19 cellular contexts compared by ENCODE assay signal in the genomic region with DNA sequence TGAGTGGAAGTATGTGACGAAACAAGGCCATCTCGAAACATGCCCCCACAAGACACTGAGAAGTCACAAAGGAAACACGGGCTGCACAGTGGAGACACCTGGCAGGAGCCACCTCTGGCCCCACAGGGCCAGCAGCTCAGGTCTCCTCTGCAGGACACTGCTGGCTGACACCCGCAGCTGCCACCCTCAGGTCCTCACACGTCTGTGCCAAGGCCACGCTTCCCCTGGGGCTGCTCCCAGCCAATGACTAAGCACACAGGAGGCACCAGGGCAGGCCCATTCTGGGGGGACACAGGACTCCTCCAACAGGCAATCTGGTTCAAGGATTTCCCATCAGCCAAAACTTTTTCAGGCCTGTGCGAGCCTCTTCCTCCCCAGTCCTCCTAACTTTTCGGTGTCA. TPM values are rescaled to one million over a fixed set of nuclear protein-coding genes. Genes with fewer than 3 reads are reported as not detected.
DNase-seq lines count a peak whose midpoint lies in the region; ATAC-seq, FAIRE-seq and TF ChIP-seq lines count a peak whose summit lies in the region.
"Had no signal": no experiment of that assay in that cellular context is flagged by ENCODE, and none has a peak within 500 bp of the region (broad histone marks: within the 10 kb centered on the region; RNA-seq: fewer than 3 reads in every experiment).

No MANE protein-coding gene starts in this region.

- H3K23me2 ChIP-seq in H9 (ENCODE audit: insufficient read length, low read depth, low read length, poor library complexity, severe bottlenecking), result no peaks in the 10 kb centered on the region

- DNase-seq in Panc1 (ENCODE audit: low read depth, low spot score) (no peak), K562 (ENCODE audit: extremely low read depth in 1 of 4, low spot score in 3 of 4) (no peak), heart right ventricle (peak in 1 of 2 donors; percentile 59), osteoblast (ENCODE audit: insufficient read length, low spot score, missing footprints) (peak; percentile 81), body of pancreas (no peak), H9 (no peak), osteocyte (ENCODE audit: extremely low spot score, unreplicated experiment) (no peak), nucleus accumbens (lab: John Stamatoyannopoulos, UW) (no peak)
- DNase-seq: AML-193; CD4-positive, CD25-positive, alpha-beta regulatory T cell; DMS53; NCI-H146; NCI-H2081 treated with DMSO at 0.1 percent for 48 hours; NCI-H2227 treated with DMSO at 0.1 percent for 48 hours; NCI-H526 treated with DMSO at 0.1 percent for 48 hours had no signal

- no peak overlapping the region for H2BK120ac ChIP-seq in H9 (ENCODE audit: low read depth, low read length, poor library complexity, severe bottlenecking)

- H3K4me1 ChIP-seq in Panc1 (ENCODE audit: control insufficient read depth, insufficient read depth, low read length) (no peaks in the 10 kb centered on the region), K562 (replicated peaks in 1 of 2; ENCODE audit: control insufficient read depth in 2 of 2, insufficient read depth in 2 of 2, low read length in 2 of 2) (no peaks in the 10 kb centered on the region), heart right ventricle (peaks cover 0 to 35% (median 21%) of the 10 kb centered on the region in 9 donors), osteoblast (ENCODE audit: insufficient read depth, low read length) (no peaks in the 10 kb centered on the region), body of pancreas (no peaks in the 10 kb centered on the region), H9 (ENCODE audit: insufficient read depth, low read length) (no peaks in the 10 kb centered on the region)
- H3K4me1 ChIP-seq: HAP-1 had no signal

- TF ChIP-seq CTCF in Panc1 (IDR thresholded peaks at IDR 0.05), result no peak
- no peak for TF ChIP-seq CTCF in K562 (IDR thresholded peaks at IDR 0.05 in 2 of 3, conservative IDR thresholded peaks at IDR 0.05 in 1 of 3; ENCODE audit: insufficient read depth in 2 of 3, low read depth in 1 of 3, low read length in 3 of 3)
- no peak for TF ChIP-seq CTCF in heart right ventricle (IDR thresholded peaks at IDR 0.05)
- TF ChIP-seq CTCF in osteoblast (IDR thresholded peaks at IDR 0.05; ENCODE audit: extremely low read depth, low read depth, low read length), result no peak
- no peak for TF ChIP-seq CTCF in body of pancreas (IDR thresholded peaks at IDR 0.05)
- TF ChIP-seq CTCF in H9 (conservative IDR thresholded peaks at IDR 0.05), result no peak
- no peak for TF ChIP-seq CTCF in osteocyte (IDR thresholded peaks at IDR 0.05)

- H3K36me3 ChIP-seq in Panc1 (ENCODE audit: control insufficient read depth, insufficient read depth, low read length) (no peaks in the 10 kb centered on the region; the same call in 1 of the 2 replicates), K562 (ENCODE audit: control insufficient read depth, insufficient read depth, low read length) (peaks cover 84% of the 10 kb centered on the region), heart right ventricle (peaks cover 0 to 98% (median 30%) of the 10 kb centered on the region in 9 donors), osteoblast (ENCODE audit: insufficient read depth, low read length) (peaks cover 45% of the 10 kb centered on the region), body of pancreas (replicated peaks in 1 of 2; ENCODE audit: insufficient read depth in 1 of 2, low read depth in 2 of 2) (peaks cover 0 to 10% of the 10 kb centered on the region in 2 donors)

- H3K27ac ChIP-seq in Panc1 (ENCODE audit: low read length) (no peak overlapping the region), K562 (ENCODE audit: extremely low read depth, low read depth, low read length) (no peak overlapping the region), heart right ventricle (peak overlapping the region in 6 of 10 donors; percentile 7 to 47 (median 40)), osteoblast (ENCODE audit: low read depth, low read length) (no peak overlapping the region), body of pancreas (no peak overlapping the region), H9 (ENCODE audit: insufficient read length, low read depth, low read length) (no peak overlapping the region)

- BruUV-seq in Panc1 (replicated peaks; lab: Mats Ljungman, UMichigan), result no TSS peak
- BruUV-seq in K562 (replicated peaks; lab: Mats Ljungman, UMichigan), result no TSS peak

- no peak overlapping the region for H2AK5ac ChIP-seq in H9 (ENCODE audit: insufficient read length, low read length)

- no peak overlapping the region for H3T11ph ChIP-seq in H9 (ENCODE audit: low read length)

- 0 out of 2 replicates have a peak, but pooled peaks have one; percentile 13 for ATAC-seq in Panc1
- ATAC-seq in K562, result no peak
- peak; percentile 44 to 84 (median 79) for ATAC-seq in heart right ventricle
- ATAC-seq in body of pancreas, result no peak

- no peak overlapping the region for H4K91ac ChIP-seq in H9 (ENCODE audit: insufficient read length, low read depth, low read length)

- H4K20me1 ChIP-seq in K562 (replicated peaks; ENCODE audit: control insufficient read depth, insufficient read depth, low read length) (no peaks in the 10 kb centered on the region), osteoblast (ENCODE audit: insufficient read depth, low read length) (peaks cover 8% of the 10 kb centered on the region), H9 (ENCODE audit: control insufficient read depth, insufficient read depth, insufficient read length) (no peaks in the 10 kb centered on the region)

- in situ Hi-C loops in Panc1 (cut with HindIII; ENCODE audit: low pct_unique_long_range_greater_than_20kb, low sequenced_read_pairs) (no loop called here), K562 (cut with MboI) (loop anchor here (5.0 kb wide), 1 partner anchor 87 kb away; no protein-coding TSS in a partner anchor)

- no peak overlapping the region for H2BK12ac ChIP-seq in H9 (ENCODE audit: insufficient read length, low read depth, low read length)

- CTCF ChIA-PET in Panc1 (lab: Charles Lee) (no interaction called here), K562 (lab: Yijun Ruan, JAX; ENCODE audit: low intra/inter-chr PET ratio) (no interaction called here)

- H3K79me2 ChIP-seq in K562 (ENCODE audit: control insufficient read depth, insufficient read depth, low read length) (no peaks in the 10 kb centered on the region), osteoblast (ENCODE audit: insufficient read depth, low read length) (peaks cover 21% of the 10 kb centered on the region), H9 (ENCODE audit: insufficient read depth, low read length) (no peaks in the 10 kb centered on the region)

- no peak overlapping the region for H2AFZ ChIP-seq in K562 (ENCODE audit: low read depth, low read length)
- no peak overlapping the region for H2AFZ ChIP-seq in osteoblast (ENCODE audit: low read length)
- H2AFZ ChIP-seq in H9 (ENCODE audit: low read length), result no peak overlapping the region

- H3K23ac ChIP-seq in H9 (ENCODE audit: insufficient read length, low read depth, low read length), result no peak overlapping the region

- H3K4me1 Mint-ChIP-seq in H9 (no peaks in the 10 kb centered on the region), osteocyte (ENCODE audit: unreplicated experiment) (no peaks in the 10 kb centered on the region)

- no peaks in the 10 kb centered on the region for H3K9me3 ChIP-seq in Panc1 (ENCODE audit: control insufficient read depth, insufficient read depth, low read depth, low read length)
- no peaks in the 10 kb centered on the region for H3K9me3 ChIP-seq in K562 (replicated peaks; ENCODE audit: control insufficient read depth, insufficient read depth, low read depth, low read length)
- no peaks in the 10 kb centered on the region for H3K9me3 ChIP-seq in heart right ventricle
- no peaks in the 10 kb centered on the region for H3K9me3 ChIP-seq in osteoblast (ENCODE audit: low read depth, low read length)
- H3K9me3 ChIP-seq in body of pancreas, result no peaks in the 10 kb centered on the region
- no peaks in the 10 kb centered on the region for H3K9me3 ChIP-seq in H9 (ENCODE audit: control insufficient read depth, low read depth, low read length)
- H3K9me3 ChIP-seq: HAP-1 had no signal

- H4K5ac ChIP-seq in H9 (ENCODE audit: insufficient read length, low read depth, low read length), result no peak overlapping the region

- no peak overlapping the region for H3K4me2 ChIP-seq in K562 (ENCODE audit: insufficient read depth, low read length)
- no peak overlapping the region for H3K4me2 ChIP-seq in osteoblast (ENCODE audit: insufficient read depth, low read length)
- H3K4me2 ChIP-seq in H9 (ENCODE audit: insufficient read depth, insufficient read length, low read length), result no peak overlapping the region

- no peaks in the 10 kb centered on the region for H3K79me1 ChIP-seq in H9 (ENCODE audit: insufficient read depth, low read depth, low read length, poor library complexity, severe bottlenecking)

- no peak overlapping the region for H3K56ac ChIP-seq in H9 (ENCODE audit: insufficient read length, low read depth, low read length)

- H2BK15ac ChIP-seq in H9 (ENCODE audit: low read depth, low read length), result no peak overlapping the region

- no peak overlapping the region for H3K4ac ChIP-seq in H9 (ENCODE audit: low read depth, low read length)

- H3K4me3 ChIP-seq in Panc1 (ENCODE audit: low read depth in 2 of 2, low read length in 2 of 2) (no peak overlapping the region), K562 (no peak overlapping the region), heart right ventricle (no peak overlapping the region), osteoblast (ENCODE audit: insufficient read depth, low read length) (no peak overlapping the region), body of pancreas (no peak overlapping the region)
- H3K4me3 ChIP-seq: HAP-1 had no signal

- H3K36me3 Mint-ChIP-seq in H9 (ENCODE audit: insufficient read depth in 1 of 3, low read depth in 3 of 3) (peaks cover 10 to 58% (median 37%) of the 10 kb centered on the region in 3 experiments; a peak in 6 of 7 replicates), osteocyte (ENCODE audit: unreplicated experiment) (peaks cover 45% of the 10 kb centered on the region)

- 94% methylated on average over 8 of the region's 8 CpGs for WGBS in K562 (ENCODE audit: insufficient coverage, low coverage, missing lambda C conversion rate)
- 61 to 71% methylated on average over 8 of the region's 8 CpGs for WGBS in heart right ventricle, 2 donors
- 69 to 77% methylated on average over 8 of the region's 8 CpGs for WGBS in body of pancreas, 2 donors
- no CpG with 5 or more reads among the region's 8 CpGs for WGBS in H9 (ENCODE audit: extremely low coverage, insufficient read length, low lambda C conversion rate)

- no peak overlapping the region for H4K8ac ChIP-seq in H9 (replicated peaks; ENCODE audit: insufficient read length, low read depth, low read length)

- H3K14ac ChIP-seq in H9 (ENCODE audit: insufficient read depth, low read length), result no peak overlapping the region

- no peak overlapping the region for H2BK5ac ChIP-seq in H9 (ENCODE audit: insufficient read length, low read length)

- no peak for TF ChIP-seq RAD21 in K562 (CRISPR knock-in tag; conservative IDR thresholded peaks at IDR 0.05 in 1 of 2, IDR thresholded peaks at IDR 0.05 in 1 of 2)

- POLR2A ChIA-PET in Panc1 (lab: Charles Lee), result no interaction called here
- POLR2A ChIA-PET in K562 (lab: Yijun Ruan, JAX), result interaction anchor here (0.5 to 1.2 kb wide), 7 partner anchors 9 to 115 kb away, joined by 3 to 5 read pairs (median 3); partner anchors contain the start of gene MBTPS1

- 0 out of 7 replicates have a peak overlapping the region, but pooled peaks of 1 of the 3 experiments have one; percentile 6 for H3K27ac Mint-ChIP-seq in H9
- no peak overlapping the region for H3K27ac Mint-ChIP-seq in osteocyte (ENCODE audit: unreplicated experiment)
- H3K27ac Mint-ChIP-seq: IgD-negative memory B cell had no signal

- H3K9ac ChIP-seq in K562 (ENCODE audit: insufficient read depth in 1 of 2, low read depth in 2 of 2, low read length in 2 of 2) (no peak overlapping the region; a peak in 1 of 4 replicates), H9 (ENCODE audit: extremely low read depth, insufficient read length, low read length) (no peak overlapping the region)

- no peak overlapping the region for H3K4me3 Mint-ChIP-seq in H9
- no peak overlapping the region for H3K4me3 Mint-ChIP-seq in osteocyte (ENCODE audit: unreplicated experiment)
- H3K4me3 Mint-ChIP-seq: CD4-positive, CD25-positive, alpha-beta regulatory T cell; IgD-negative memory B cell had no signal

- H3K18ac ChIP-seq in H9 (ENCODE audit: insufficient read length, low read depth, low read length), result no peak overlapping the region

- TF ChIP-seq EP300 in K562 (IDR thresholded peaks at IDR 0.05; ENCODE audit: low read length), result no peak

- H3K27me3 ChIP-seq in Panc1 (ENCODE audit: control insufficient read depth, insufficient read depth, low read length), result no peaks in the 10 kb centered on the region
- no peaks in the 10 kb centered on the region for H3K27me3 ChIP-seq in K562 (ENCODE audit: control insufficient read depth in 2 of 2, insufficient read depth in 2 of 2, low read length in 2 of 2)
- H3K27me3 ChIP-seq in heart right ventricle, result no peaks in the 10 kb centered on the region
- H3K27me3 ChIP-seq in osteoblast (ENCODE audit: insufficient read depth, low read length), result no peaks in the 10 kb centered on the region
- no peaks in the 10 kb centered on the region for H3K27me3 ChIP-seq in body of pancreas
- H3K27me3 ChIP-seq in H9 (ENCODE audit: insufficient read depth, low read length), result no peaks in the 10 kb centered on the region

- H3K9me1 ChIP-seq in K562 (ENCODE audit: control insufficient read depth, insufficient read depth, low read length), result no peaks in the 10 kb centered on the region

- H3K9me3 Mint-ChIP-seq in H9, result no peaks in the 10 kb centered on the region
- peaks cover 6% of the 10 kb centered on the region for H3K9me3 Mint-ChIP-seq in osteocyte (ENCODE audit: unreplicated experiment)
- H3K9me3 Mint-ChIP-seq: CD4-positive, CD25-positive, alpha-beta regulatory T cell; IgD-negative memory B cell had no signal

- no peak for FAIRE-seq in K562 (lab: Jason Lieb, UNC)
- FAIRE-seq: GM18507 had no signal

- no peak overlapping the region for H2BK20ac ChIP-seq in H9 (ENCODE audit: low read depth, low read length, poor library complexity, severe bottlenecking)

- intact Hi-C loops in Panc1 (cut with micrococcal nuclease; ENCODE audit: unreplicated experiment), result no loop called here
- intact Hi-C loops in K562 (cut with micrococcal nuclease), result loop anchor here (10.0 kb wide), 1 partner anchor 404 kb away; no protein-coding TSS in a partner anchor
- intact Hi-C loops in heart right ventricle (cut with DNase I), result loop anchor here in 6 of 10 donors (5.0 to 10.0 kb wide), 5 partner anchors 37 to 404 kb away; partner anchors contain the start of gene MBTPS1 (in 1 of the 6)
- intact Hi-C loops in body of pancreas (cut with DNase I), result loop anchor here (10.0 kb wide), 1 partner anchor 104 kb away; the partner anchor contains the start of gene TAF1C

- no peaks in the 10 kb centered on the region for H3K27me3 Mint-ChIP-seq in H9 (ENCODE audit: low read depth)
- no peaks in the 10 kb centered on the region for H3K27me3 Mint-ChIP-seq in osteocyte (ENCODE audit: unreplicated experiment)
- H3K27me3 Mint-ChIP-seq: CD4-positive, CD25-positive, alpha-beta regulatory T cell; IgD-negative memory B cell had no signal

- TF ChIP-seq POLR2A in K562 (conservative IDR thresholded peaks at IDR 0.05), result no peak
- TF ChIP-seq POLR2A in body of pancreas (IDR thresholded peaks at IDR 0.05), result no peak

RNA-seq across cellular contexts. Expression of gene MBTPS1, which starts 36.4 kb away (rescaled TPM):
- total RNA-seq in Panc1 (2021; ENCODE audit: unreplicated experiment), result 66.8 TPM
- polyA plus RNA-seq in Panc1 (2012; ENCODE audit: insufficient read length), result 59.6 TPM
- total RNA-seq in K562 (2011; cell fraction: chromatin; rRNA removed; ENCODE audit: low replicate concordance), result 203 and 232 TPM in 2 replicates
- 178 and 187 TPM in 2 replicates for total RNA-seq in K562 (2011; cell fraction: nucleolus; rRNA removed)
- total RNA-seq in K562 (2011; cell fraction: nucleoplasm; rRNA removed), result 182 and 207 TPM in 2 replicates
- total RNA-seq in K562 (2014; rRNA removed), result 43.8 and 50.9 TPM in 2 replicates
- total RNA-seq in K562 (2014; rRNA removed; fragmentation: Illumina TruSeq; extraction: Trizol), result 31.7 and 32.0 TPM in 2 replicates
- total RNA-seq in K562 (2015; rRNA removed; fragmentation: Illumina TruSeq; extraction: Trizol), result 35.7 and 40.3 TPM in 2 replicates
- total RNA-seq in K562 (2021), result 46.6 and 53.9 TPM in 2 replicates
- polyA plus RNA-seq in K562 (2011; rRNA removed), result 47.5 and 57.6 TPM in 2 replicates
- 34.2 and 40.0 TPM in 2 replicates for polyA plus RNA-seq in K562 (2011; cell fraction: cytosol; rRNA removed)
- 123 and 127 TPM in 2 replicates for polyA plus RNA-seq in K562 (2011; cell fraction: nucleus; rRNA removed)
- 53.2 and 68.8 TPM in 2 replicates for polyA plus RNA-seq in K562 (2012)
- polyA plus RNA-seq in K562 (2014; fragmentation: Illumina TruSeq; extraction: Trizol), result 47.5 and 50.6 TPM in 2 replicates
- polyA plus RNA-seq in K562 (2014; fragmentation: Nextera tagmentation; extraction: Ambion mirVana), result 1 to 10 TPM; 2.8 to 4.3 TPM
- 47.3 and 52.6 TPM in 2 replicates for polyA plus RNA-seq in K562 (2014; rRNA removed)
- polyA minus RNA-seq in K562 (2011; rRNA and poly(A)+ RNA removed), result 74.1 and 90.4 TPM in 2 replicates
- polyA minus RNA-seq in K562 (2011; cell fraction: cytosol; rRNA and poly(A)+ RNA removed), result 38.7 and 55.3 TPM in 2 replicates
- 101 and 126 TPM in 2 replicates for polyA minus RNA-seq in K562 (2011; cell fraction: nucleus; rRNA and poly(A)+ RNA removed)
- total RNA-seq in heart right ventricle, result 100 to 1,000 TPM in 1 of 10 donors, 10 to 100 TPM in 9; 55.9 to 122 (median 73.5) TPM
- polyA plus RNA-seq in heart right ventricle, result 10 to 100 TPM; 41.4 to 45.1 TPM
- 114 and 133 TPM in 2 replicates for total RNA-seq in osteoblast
- 10 to 100 TPM; 58.9 to 75.5 TPM for total RNA-seq in body of pancreas
- 46.8 and 48.7 TPM in 2 replicates for total RNA-seq in H9 (2021)
- 130 and 136 TPM in 2 replicates for total RNA-seq in osteocyte

RNA-seq across cellular contexts. Expression of gene SLC38A8, which starts 37.8 kb away (rescaled TPM):
- not detected for total RNA-seq in Panc1 (2021; ENCODE audit: unreplicated experiment)
- polyA plus RNA-seq in Panc1 (2012; ENCODE audit: insufficient read length), result not detected
- total RNA-seq in K562 (2011; cell fraction: chromatin; rRNA removed; ENCODE audit: low replicate concordance), result not detected in 2 replicates
- not detected in 2 replicates for total RNA-seq in K562 (2011; cell fraction: nucleolus; rRNA removed)
- not detected in 2 replicates for total RNA-seq in K562 (2011; cell fraction: nucleoplasm; rRNA removed)
- total RNA-seq in K562 (2014; rRNA removed), result not detected in 2 replicates
- not detected in 2 replicates for total RNA-seq in K562 (2014; rRNA removed; fragmentation: Illumina TruSeq; extraction: Trizol)
- not detected in 2 replicates for total RNA-seq in K562 (2015; rRNA removed; fragmentation: Illumina TruSeq; extraction: Trizol)
- not detected in 2 replicates for total RNA-seq in K562 (2021)
- polyA plus RNA-seq in K562 (2011; rRNA removed), result not detected in 2 replicates
- polyA plus RNA-seq in K562 (2011; cell fraction: cytosol; rRNA removed), result not detected in 2 replicates
- polyA plus RNA-seq in K562 (2011; cell fraction: nucleus; rRNA removed), result not detected in 2 replicates
- not detected in 2 replicates for polyA plus RNA-seq in K562 (2012)
- polyA plus RNA-seq in K562 (2014; fragmentation: Illumina TruSeq; extraction: Trizol), result not detected in 2 replicates
- polyA plus RNA-seq in K562 (2014; fragmentation: Nextera tagmentation; extraction: Ambion mirVana), result not detected
- 0.28 TPM in 1 of 2 replicates, not detected in the other for polyA plus RNA-seq in K562 (2014; rRNA removed)
- polyA minus RNA-seq in K562 (2011; rRNA and poly(A)+ RNA removed), result not detected in 2 replicates
- not detected in 2 replicates for polyA minus RNA-seq in K562 (2011; cell fraction: cytosol; rRNA and poly(A)+ RNA removed)
- polyA minus RNA-seq in K562 (2011; cell fraction: nucleus; rRNA and poly(A)+ RNA removed), result not detected in 2 replicates
- 1 to 10 TPM in 2 of 10 donors, under 1 TPM in 1, not detected in 7; 0.45 to 5.1 (median 1.2) TPM for total RNA-seq in heart right ventricle
- polyA plus RNA-seq in heart right ventricle, result 10 to 100 TPM in 1 of 2 donors, not detected in 1; 30.8 TPM
- total RNA-seq in osteoblast, result not detected in 2 replicates
- not detected for total RNA-seq in body of pancreas
- 0.35 TPM in 1 of 2 replicates, not detected in the other for total RNA-seq in H9 (2021)
- total RNA-seq in osteocyte, result not detected in 2 replicates
- total RNA-seq: CD4-positive, CD25-positive, alpha-beta regulatory T cell; OCI-LY7 had no signal
- polyA plus RNA-seq: CD4-positive, CD25-positive, alpha-beta regulatory T cell; IgD-negative memory B cell had no signal

Comparison
In these comparisons a context has a peak if more than half of its experiments do, and no peak if none do; other contexts are left out.
1. ATAC-seq: peak in Panc1 (single experiment) and heart right ventricle (8 of 8); none in K562 (single experiment) and body of pancreas (single experiment).
2. H3K27ac ChIP-seq: peak in heart right ventricle (6 of 10); none in Panc1 (single experiment), K562 (single experiment), osteoblast (single experiment), body of pancreas (0 of 4) and H9 (single experiment).